20 cellular contexts compared by ENCODE assay signal in genomic region chr11:73191151-73191550, GRCh38. TPM values are rescaled to one million over a fixed set of nuclear protein-coding genes. Genes with fewer than 3 reads are reported as not detected.
"Had no signal": no experiment of that assay in that cellular context is flagged by ENCODE, and none has a peak within 500 bp of the region (broad histone marks: within the 10 kb centered on the region; RNA-seq: fewer than 3 reads in every experiment).

No MANE protein-coding gene starts in this region.

- DNase-seq: activated CD4-positive, alpha-beta T cell treated with anti-CD3 and anti-CD28 coated beads for 36 hours; activated naive CD4-positive, alpha-beta T cell treated with anti-CD3 and anti-CD28 coated beads, Interleukin-2, amount 10 ng/mL, durations not matched to agents 7 days and 5 days; cerebellar nuclear complex; effector memory CD8-positive, alpha-beta T cell; heart left ventricle; immature natural killer cell; natural killer cell; nucleus accumbens; small intestine; stimulated activated CD4-positive, alpha-beta T cell treated with anti-CD3 and anti-CD28 coated beads, Interleukin-4, amount 100 ng/mL, for 24 hours; stimulated activated CD8-positive, alpha-beta memory T cell treated with anti-CD3 and anti-CD28 coated beads, Interleukin-4, amount 100 ng/mL, for 48 hours; T-helper 2 cell; uterus had no signal

- H3K27me3 Mint-ChIP-seq: activated CD4-positive, alpha-beta T cell treated with anti-CD3 and anti-CD28 coated beads for 36 hours; stimulated activated naive CD8-positive, alpha-beta T cell treated with anti-CD3 and anti-CD28 coated beads, Interleukin-15, Interleukin-2, amounts not matched to agents 100 ng/mL and 50 ng/mL, for 24 hours had no signal

- H3K4me3 Mint-ChIP-seq: activated CD4-positive, alpha-beta T cell treated with anti-CD3 and anti-CD28 coated beads for 36 hours; activated naive CD4-positive, alpha-beta T cell treated with anti-CD3 and anti-CD28 coated beads, Interleukin-2, amount 10 ng/mL, durations not matched to agents 7 days and 5 days; activated T-helper 1 cell treated with anti-CD3 and anti-CD28 coated beads, Interleukin-12 subunit alpha, Interleukin-12 subunit beta, Interleukin-2, Interleukin-4 antibody, amounts not matched to agents 30 ng/mL and 10 ng/mL and 1 ng/mL, durations not matched to agents 14 hours and 24 hours and 36 hours; effector memory CD8-positive, alpha-beta T cell; natural killer cell; stimulated activated naive CD8-positive, alpha-beta T cell treated with anti-CD3 and anti-CD28 coated beads, Interleukin-15, Interleukin-2, amounts not matched to agents 100 ng/mL and 50 ng/mL, for 24 hours had no signal

- H3K27ac ChIP-seq: ascending aorta, heart left ventricle, uterus had no signal

- H3K4me1 Mint-ChIP-seq: activated CD4-positive, alpha-beta T cell treated with anti-CD3 and anti-CD28 coated beads for 36 hours; immature natural killer cell; natural killer cell had no signal

- H3K4me1 ChIP-seq: uterus had no signal

- H3K36me3 ChIP-seq: ascending aorta, breast epithelium, heart left ventricle, uterus had no signal

- H3K9me3 Mint-ChIP-seq: activated naive CD4-positive, alpha-beta T cell treated with anti-CD3 and anti-CD28 coated beads, Interleukin-2, amount 10 ng/mL, durations not matched to agents 7 days and 5 days; activated T-helper 1 cell treated with anti-CD3 and anti-CD28 coated beads, Interleukin-12 subunit alpha, Interleukin-12 subunit beta, Interleukin-2, Interleukin-4 antibody, amounts not matched to agents 30 ng/mL and 10 ng/mL and 1 ng/mL, durations not matched to agents 14 hours and 24 hours and 36 hours; effector memory CD8-positive, alpha-beta T cell; immature natural killer cell; natural killer cell; stimulated activated naive CD8-positive, alpha-beta T cell treated with anti-CD3 and anti-CD28 coated beads, Interleukin-15, Interleukin-2, amounts not matched to agents 100 ng/mL and 50 ng/mL, for 24 hours had no signal

- H3K27me3 ChIP-seq: ascending aorta, breast epithelium, heart left ventricle, uterus had no signal

- H3K27ac Mint-ChIP-seq: activated CD4-positive, alpha-beta T cell treated with anti-CD3 and anti-CD28 coated beads for 36 hours; activated naive CD4-positive, alpha-beta T cell treated with anti-CD3 and anti-CD28 coated beads, Interleukin-2, amount 10 ng/mL, durations not matched to agents 7 days and 5 days; activated T-helper 1 cell treated with anti-CD3 and anti-CD28 coated beads, Interleukin-12 subunit alpha, Interleukin-12 subunit beta, Interleukin-2, Interleukin-4 antibody, amounts not matched to agents 30 ng/mL and 10 ng/mL and 1 ng/mL, durations not matched to agents 14 hours and 24 hours and 36 hours; immature natural killer cell; natural killer cell; stimulated activated naive CD8-positive, alpha-beta T cell treated with anti-CD3 and anti-CD28 coated beads, Interleukin-15, Interleukin-2, amounts not matched to agents 100 ng/mL and 50 ng/mL, for 24 hours had no signal

- H3K36me3 Mint-ChIP-seq: activated naive CD4-positive, alpha-beta T cell treated with anti-CD3 and anti-CD28 coated beads, Interleukin-2, amount 10 ng/mL, durations not matched to agents 7 days and 5 days; immature natural killer cell; natural killer cell had no signal

- H3K4me3 ChIP-seq: ascending aorta, breast epithelium, heart left ventricle, mucosa of descending colon, uterus had no signal

- H3K9me3 ChIP-seq: ascending aorta, breast epithelium, heart left ventricle, mucosa of descending colon, uterus had no signal

RNA-seq across cellular contexts. Expression of gene P2RY2, which starts 26.9 kb away (rescaled TPM):
- total RNA-seq: activated CD4-positive, alpha-beta T cell treated with anti-CD3 and anti-CD28 coated beads for 36 hours; activated T-helper 1 cell treated with anti-CD3 and anti-CD28 coated beads, Interleukin-12 subunit alpha, Interleukin-12 subunit beta, Interleukin-2, Interleukin-4 antibody, amounts not matched to agents 30 ng/mL and 10 ng/mL and 1 ng/mL, durations not matched to agents 14 hours and 24 hours and 36 hours; frontal cortex; temporal lobe had no signal
